Comparison of ENCODE assay signal across 18 cellular contexts in the genomic region with DNA sequence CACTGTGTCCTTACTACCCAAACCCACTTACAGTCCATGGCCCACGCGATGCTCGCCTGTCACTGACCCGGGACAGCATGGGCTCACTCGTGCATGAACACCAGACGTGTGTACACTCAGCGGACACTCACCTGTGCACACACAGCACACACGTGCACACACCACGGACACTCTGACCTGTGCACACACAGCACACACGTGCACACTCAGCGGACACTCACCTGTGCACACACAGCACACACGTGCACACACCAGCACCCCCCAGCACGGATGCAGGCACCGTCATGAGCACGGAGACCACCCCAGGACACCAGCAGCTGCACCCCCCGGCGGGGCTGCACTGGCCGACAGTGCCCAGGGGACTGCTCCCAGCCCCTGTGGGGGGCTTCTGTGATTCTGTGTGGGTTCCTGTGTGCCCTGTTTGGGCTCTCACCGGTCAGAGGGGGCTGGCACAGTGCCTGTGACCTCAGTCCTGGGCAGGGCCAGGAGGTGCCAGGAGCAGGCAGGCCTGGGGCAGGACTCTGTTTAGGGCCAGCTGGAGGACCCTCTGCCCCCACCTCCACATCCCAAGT. TPM values are rescaled to one million over a fixed set of nuclear protein-coding genes. Genes with fewer than 3 reads are reported as not detected.
DNase-seq lines count a peak whose midpoint lies in the region; TF ChIP-seq lines count a peak whose summit lies in the region.
"Had no signal": no experiment of that assay in that cellular context is flagged by ENCODE, and none has a peak within 500 bp of the region (broad histone marks: within the 10 kb centered on the region; RNA-seq: fewer than 3 reads in every experiment).

No MANE protein-coding gene starts in this region.

- H3K4me3 ChIP-seq in dorsolateral prefrontal cortex (peak overlapping the region in 3 of 59 donors; percentile 64 to 73 (median 69)), neutrophil (ENCODE audit: low read depth in 1 of 2, low read length in 1 of 2) (no peak overlapping the region), tibial nerve (no peak overlapping the region), foreskin fibroblast (ENCODE audit: low read depth in 1 of 2, low read length in 2 of 2) (no peak overlapping the region)
- H3K4me3 ChIP-seq: tibial artery had no signal

- H3K36me3 Mint-ChIP-seq in activated naive CD4-positive, alpha-beta T cell treated with anti-CD3 and anti-CD28 coated beads for 36 hours (ENCODE audit: low read depth): no peaks in the 10 kb centered on the region
- H3K36me3 Mint-ChIP-seq in activated naive CD4-positive, alpha-beta T cell treated with anti-CD3 and anti-CD28 coated beads, Interleukin-2, amount 10 ng/mL, durations not matched to agents 7 days and 5 days: no peaks in the 10 kb centered on the region

- H3K36me3 ChIP-seq in neutrophil (no peaks in the 10 kb centered on the region), tibial nerve (no peaks in the 10 kb centered on the region)
- H3K36me3 ChIP-seq: tibial artery had no signal

- no peak for DNase-seq in activated naive CD4-positive, alpha-beta T cell treated with anti-CD3 and anti-CD28 coated beads for 36 hours
- no peak for DNase-seq in activated naive CD4-positive, alpha-beta T cell treated with anti-CD3 and anti-CD28 coated beads, Interleukin-2, amount 10 ng/mL, durations not matched to agents 7 days and 5 days
- DNase-seq in dorsolateral prefrontal cortex (no peak), tibial nerve (ENCODE audit: low spot score in 2 of 2) (no peak), foreskin fibroblast (no peak), AG08395 (ENCODE audit: low spot score) (no peak)
- no peak for DNase-seq in activated naive CD4-positive, alpha-beta T cell (lab: John Stamatoyannopoulos, UW)
- DNase-seq: activated B cell treated with CpG ODN at 0.5 μM for 24 hours; amniotic stem cell; COR-L47; EL; NCI-H1930; small intestine; stimulated activated CD4-positive, alpha-beta T cell treated with anti-CD3 and anti-CD28 coated beads, Interleukin-4, amount 100 ng/mL, for 4 hours; stimulated activated CD8-positive, alpha-beta memory T cell treated with anti-CD3 and anti-CD28 coated beads, Interleukin-4, amount 100 ng/mL, for 48 hours; T-helper 2 cell; tibial artery had no signal

- peaks cover 21 to 27% of the 10 kb centered on the region in 2 experiments for H3K4me1 ChIP-seq in neutrophil (ENCODE audit: control insufficient read depth in 1 of 2, insufficient read depth in 1 of 2, low read depth in 1 of 2, low read length in 1 of 2)
- H3K4me1 ChIP-seq in tibial nerve: peaks cover 0 to 54% (median 35%) of the 10 kb centered on the region in 4 donors

- H3K27me3 ChIP-seq in dorsolateral prefrontal cortex (no peaks in the 10 kb centered on the region), neutrophil (peaks cover 7% of the 10 kb centered on the region), tibial nerve (no peaks in the 10 kb centered on the region)
- H3K27me3 ChIP-seq: tibial artery had no signal

- H3K9me3 Mint-ChIP-seq in activated naive CD4-positive, alpha-beta T cell treated with anti-CD3 and anti-CD28 coated beads for 36 hours: no peaks in the 10 kb centered on the region
- peaks cover 3% of the 10 kb centered on the region for H3K9me3 Mint-ChIP-seq in activated naive CD4-positive, alpha-beta T cell treated with anti-CD3 and anti-CD28 coated beads, Interleukin-2, amount 10 ng/mL, durations not matched to agents 7 days and 5 days

- no peak for TF ChIP-seq EP300 in tibial nerve (IDR thresholded peaks at IDR 0.05)

- peaks cover 16% of the 10 kb centered on the region for H3K4me1 Mint-ChIP-seq in activated naive CD4-positive, alpha-beta T cell treated with anti-CD3 and anti-CD28 coated beads for 36 hours (ENCODE audit: low read depth)
- H3K4me1 Mint-ChIP-seq in activated naive CD4-positive, alpha-beta T cell treated with anti-CD3 and anti-CD28 coated beads, Interleukin-2, amount 10 ng/mL, durations not matched to agents 7 days and 5 days: peaks cover 16% of the 10 kb centered on the region

- H3K27ac Mint-ChIP-seq in activated naive CD4-positive, alpha-beta T cell treated with anti-CD3 and anti-CD28 coated beads for 36 hours: peak overlapping the region; percentile 47
- H3K27ac Mint-ChIP-seq in activated naive CD4-positive, alpha-beta T cell treated with anti-CD3 and anti-CD28 coated beads, Interleukin-2, amount 10 ng/mL, durations not matched to agents 7 days and 5 days: no peak overlapping the region

- H3K4me3 Mint-ChIP-seq in activated naive CD4-positive, alpha-beta T cell treated with anti-CD3 and anti-CD28 coated beads for 36 hours: no peak overlapping the region
- H3K4me3 Mint-ChIP-seq in activated naive CD4-positive, alpha-beta T cell treated with anti-CD3 and anti-CD28 coated beads, Interleukin-2, amount 10 ng/mL, durations not matched to agents 7 days and 5 days: no peak overlapping the region
- H3K4me3 Mint-ChIP-seq: activated B cell treated with CpG ODN at 0.5 μM for 24 hours had no signal

- no peak for TF ChIP-seq POLR2A in tibial nerve (IDR thresholded peaks at IDR 0.05)

- no peaks in the 10 kb centered on the region for H3K9me3 ChIP-seq in neutrophil
- no peaks in the 10 kb centered on the region for H3K9me3 ChIP-seq in tibial nerve
- H3K9me3 ChIP-seq: tibial artery had no signal

- intact Hi-C loops in activated naive CD4-positive, alpha-beta T cell treated with anti-CD3 and anti-CD28 coated beads for 36 hours (cut with micrococcal nuclease): no loop called here
- intact Hi-C loops in dorsolateral prefrontal cortex (cut with DNase I): loop anchor here (1.0 to 10.0 kb wide), 3 partner anchors 22 to 266 kb away; a partner anchor contains a TSS

- 79 to 87% methylated on average over 12 to 15 of the region's 19 CpGs for WGBS in tibial nerve, 2 donors

- no peaks in the 10 kb centered on the region for H3K27me3 Mint-ChIP-seq in activated naive CD4-positive, alpha-beta T cell treated with anti-CD3 and anti-CD28 coated beads for 36 hours (ENCODE audit: low read depth)
- no peaks in the 10 kb centered on the region for H3K27me3 Mint-ChIP-seq in activated naive CD4-positive, alpha-beta T cell treated with anti-CD3 and anti-CD28 coated beads, Interleukin-2, amount 10 ng/mL, durations not matched to agents 7 days and 5 days
- H3K27me3 Mint-ChIP-seq: activated B cell treated with CpG ODN at 0.5 μM for 24 hours had no signal

- CTCF ChIA-PET in activated naive CD4-positive, alpha-beta T cell treated with anti-CD3 and anti-CD28 coated beads for 36 hours (lab: Charles Lee): interaction anchor here (0.6 kb wide), 1 partner anchor 98 kb away, joined by 3 read pairs; no protein-coding TSS in a partner anchor
- CTCF ChIA-PET in activated naive CD4-positive, alpha-beta T cell treated with anti-CD3 and anti-CD28 coated beads, Interleukin-2, amount 10 ng/mL, durations not matched to agents 7 days and 5 days (lab: Charles Lee): no interaction called here

- H3K27ac ChIP-seq in dorsolateral prefrontal cortex (peak overlapping the region in 51 of 59 donors; percentile 74 to 98 (median 93)), neutrophil (peak overlapping the region; percentile 20), tibial nerve (peak overlapping the region; percentile 91 to 98 (median 96))

- no peak for TF ChIP-seq CTCF in dorsolateral prefrontal cortex (IDR thresholded peaks at IDR 0.05 in 54 of 56, conservative IDR thresholded peaks at IDR 0.05 in 2 of 56; ENCODE audit: low read depth in 1 of 56, partially characterized antibody in 56 of 56)
- TF ChIP-seq CTCF in neutrophil (IDR thresholded peaks at IDR 0.05): no peak
- no peak for TF ChIP-seq CTCF in tibial nerve (IDR thresholded peaks at IDR 0.05)
- TF ChIP-seq CTCF in foreskin fibroblast (IDR thresholded peaks at IDR 0.05; ENCODE audit: low read depth, low read length): no peak

RNA-seq across cellular contexts. Expression of a gene that starts 20.2 kb away (rescaled TPM):
- total RNA-seq in activated naive CD4-positive, alpha-beta T cell treated with anti-CD3 and anti-CD28 coated beads for 36 hours: 10 to 100 TPM; 15.3 to 16.2 TPM
- total RNA-seq in dorsolateral prefrontal cortex (10 to 100 TPM; 19.4 to 50.3 (median 29.6) TPM), tibial nerve (10 to 100 TPM; 44.8 to 80.4 (median 65.1) TPM)

RNA-seq across cellular contexts. Expression of a gene that starts 20.4 kb away (rescaled TPM):
- 1 to 10 TPM; 7.4 to 9.6 TPM for total RNA-seq in activated naive CD4-positive, alpha-beta T cell treated with anti-CD3 and anti-CD28 coated beads for 36 hours
- total RNA-seq in dorsolateral prefrontal cortex: 10 to 100 TPM in 117 of 120 experiments, 1 to 10 TPM in 3; 9.4 to 31.2 (median 15.9) TPM
- total RNA-seq in tibial nerve: 10 to 100 TPM in 3 of 4 donors, 1 to 10 TPM in 1; 9.0 to 17.4 (median 14.5) TPM

RNA-seq across cellular contexts. Expression of a gene that starts 21.9 kb away (rescaled TPM):
- 100 to 1,000 TPM; 202 to 210 TPM for total RNA-seq in activated naive CD4-positive, alpha-beta T cell treated with anti-CD3 and anti-CD28 coated beads for 36 hours
- total RNA-seq in dorsolateral prefrontal cortex: 10 to 100 TPM; 18.9 to 92.4 (median 32.9) TPM
- total RNA-seq in tibial nerve: 100 to 1,000 TPM in 3 of 4 donors, 10 to 100 TPM in 1; 98.3 to 138 (median 119) TPM

Comparison
In these comparisons a context has a peak if more than half of its experiments do, and no peak if none do; other contexts are left out.
1. H3K27ac ChIP-seq: peak in every context shown above with its lines; median percentile 96 in tibial nerve; 93 in dorsolateral prefrontal cortex; 20 in neutrophil.